ENCODE assay signal across 27 cellular contexts in the genomic region with DNA sequence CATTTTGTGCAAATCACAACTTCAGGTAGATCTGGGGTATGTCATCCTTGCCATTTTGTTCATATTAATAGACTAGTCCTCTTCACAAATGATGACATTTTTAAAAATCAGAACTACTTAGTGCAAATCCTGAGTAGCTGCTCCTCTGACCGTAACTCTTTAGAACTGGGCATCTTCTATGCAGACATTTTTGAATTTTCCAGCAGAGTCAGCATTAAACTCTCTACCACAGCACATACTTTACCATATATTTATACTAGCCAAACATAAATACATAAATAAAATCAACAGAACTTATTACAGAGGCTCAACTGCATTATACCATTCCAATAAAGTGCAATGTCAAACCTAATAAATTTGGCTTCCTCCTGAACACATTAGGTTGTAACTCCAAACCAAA.
"Had no signal": no experiment of that assay in that cellular context is flagged by ENCODE, and none has a peak within 500 bp of the region (broad histone marks: within the 10 kb centered on the region; RNA-seq: fewer than 3 reads in every experiment).

No MANE protein-coding gene starts in this region.

- H3K27ac ChIP-seq: stomach, suprapubic skin, testis, thoracic aorta, thyroid gland, tibial artery, tibial nerve, transverse colon, upper lobe of left lung, upper lobe of right lung, uterus, vagina had no signal

- DNase-seq: stimulated activated CD4-positive, alpha-beta T cell treated with anti-CD3 and anti-CD28 coated beads, Interleukin-2, amount 100 ng/mL, for 48 hours; stimulated activated CD4-positive, alpha-beta T cell treated with anti-CD3 and anti-CD28 coated beads, Interleukin-4, amount 100 ng/mL, for 1 hour; stimulated activated CD4-positive, alpha-beta T cell treated with anti-CD3 and anti-CD28 coated beads, Interleukin-4, amount 100 ng/mL, for 24 hours; stimulated activated CD4-positive, alpha-beta T cell treated with anti-CD3 and anti-CD28 coated beads, Interleukin-4, amount 100 ng/mL, for 4 hours; stimulated activated CD8-positive, alpha-beta memory T cell treated with anti-CD3 and anti-CD28 coated beads, Interleukin-4, amount 100 ng/mL, for 48 hours; stimulated activated naive B cell treated with anti-CD40 and anti-IgM and Interleukin-4, amounts not matched to agents 10 μg/mL and 1 μg/mL and 100 μg/mL, for 72 hours; stimulated activated naive CD4-positive, alpha-beta T cell; stimulated activated naive CD4-positive, alpha-beta T cell treated with Interleukin-2 at 50 U/mL for 16 hours; stimulated activated naive CD8-positive, alpha-beta T cell treated with anti-CD3 and anti-CD28 coated beads, Interleukin-15, amount 100 ng/mL, for 72 hours; stimulated activated naive CD8-positive, alpha-beta T cell treated with anti-CD3 and anti-CD28 coated beads, Interleukin-15, Interleukin-2, amounts not matched to agents 100 U/mL and 50 U/mL, for 24 hours; stomach; substantia nigra; testis; thyroid gland; tibial artery; transverse colon; trophoblast cell; upper lobe of left lung; upper lobe of right lung; uterus had no signal

- H3K9me3 ChIP-seq: suprapubic skin, testis, thoracic aorta, thyroid gland, tibial artery, tibial nerve, transverse colon, upper lobe of left lung, upper lobe of right lung, uterus, vagina had no signal

- H3K4me1 ChIP-seq: suprapubic skin, testis, thyroid gland, transverse colon, upper lobe of right lung, uterus, vagina had no signal

- ATAC-seq: stimulated activated effector memory CD8-positive, alpha-beta T cell treated with anti-CD3 and anti-CD28 coated beads, Interleukin-12 subunit alpha, Interleukin-12 subunit beta, amount 100 ng/mL, for 72 hours; stimulated activated memory B cell treated with anti-CD40 and anti-IgM and Interleukin-4, amounts not matched to agents 10 μg/mL and 1 μg/mL and 100 μg/mL, for 72 hours; stimulated activated naive B cell treated with anti-CD40 and anti-IgM and Interleukin-4, amounts not matched to agents 10 μg/mL and 1 μg/mL and 100 μg/mL, for 72 hours; stimulated activated naive CD8-positive, alpha-beta T cell treated with anti-CD3 and anti-CD28 coated beads, Interleukin-15, amount 100 ng/mL, for 72 hours; stimulated activated naive CD8-positive, alpha-beta T cell treated with anti-CD3 and anti-CD28 coated beads, Interleukin-15, Interleukin-2, amounts not matched to agents 100 U/mL and 50 U/mL, for 24 hours; upper lobe of right lung had no signal

- H3K4me3 ChIP-seq: stomach, suprapubic skin, testis, thoracic aorta, thyroid gland, tibial artery, tibial nerve, transverse colon, upper lobe of left lung, upper lobe of right lung, uterus, vagina had no signal

- H3K27me3 ChIP-seq: testis, thyroid gland, upper lobe of right lung, uterus, vagina had no signal

- FAIRE-seq: urothelium cell line had no signal

- H3K36me3 ChIP-seq: stomach, suprapubic skin, thoracic aorta, thyroid gland, tibial artery, tibial nerve, transverse colon, upper lobe of left lung, upper lobe of right lung, uterus, vagina had no signal
